In the genomic region with DNA sequence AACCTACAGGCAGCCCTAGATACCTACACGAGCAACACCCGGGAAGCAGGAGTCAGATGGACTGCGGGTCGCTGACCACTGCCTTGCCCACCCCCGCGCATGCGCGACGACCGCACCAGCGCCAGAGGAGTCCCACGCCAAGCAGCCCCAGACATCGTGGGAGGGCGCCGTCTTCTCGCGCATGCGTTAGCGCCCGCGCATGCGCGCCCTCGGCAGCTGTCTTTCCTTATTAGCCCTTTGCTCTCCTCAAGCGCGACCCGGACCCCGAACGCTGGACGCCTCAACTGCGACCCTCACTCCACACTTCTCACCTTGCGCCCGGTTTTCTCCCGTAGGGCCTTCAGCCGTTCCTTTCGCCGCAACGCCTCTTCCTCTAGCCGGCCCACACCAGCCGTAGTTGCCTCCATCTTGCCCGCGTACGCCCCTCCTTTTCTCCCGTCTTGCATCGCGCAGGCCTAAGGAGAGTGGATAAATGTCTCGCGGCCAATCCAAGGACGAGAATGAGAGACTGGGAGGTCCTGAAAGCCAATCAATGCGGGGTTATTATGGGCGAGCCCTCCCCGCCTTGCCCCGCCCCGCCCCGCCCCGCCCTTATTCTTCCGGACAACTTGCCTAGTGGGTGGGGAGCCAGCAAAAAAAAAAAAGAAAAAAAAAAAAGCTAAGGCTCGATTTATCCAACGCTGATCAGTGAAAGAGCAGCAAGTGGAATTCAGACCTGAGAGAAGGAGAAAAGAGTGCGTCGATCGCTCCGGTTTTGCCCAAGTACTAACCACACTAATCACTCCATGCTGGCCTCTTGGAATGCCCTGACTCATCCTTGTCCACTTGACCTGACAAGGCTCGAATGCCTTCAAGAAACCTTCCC, we compare ENCODE assay signal across 8 cellular contexts. TPM values are rescaled to one million over a fixed set of nuclear protein-coding genes. Genes with fewer than 3 reads are reported as not detected.
A peak's percentile ranks its signal among the peaks of the same experiment; 100 is the strongest.
DNase-seq lines count a peak whose midpoint lies in the region; ATAC-seq, FAIRE-seq and TF ChIP-seq lines count a peak whose summit lies in the region.

A gene (minus strand): TSS at position 420 of the 865 bp plus-strand sequence. CDS start 13 bp downstream, at position 407.

- intact Hi-C loops in breast epithelium (cut with DNase I; ENCODE audit: low total_unique reads), result no loop called here

- ATAC-seq in GM18867 (IDR thresholded peaks at IDR 0.05; ENCODE audit: unreplicated experiment) (peak; percentile 62), HG03103 (IDR thresholded peaks at IDR 0.05; ENCODE audit: low read depth, unreplicated experiment) (peak; percentile 49)

- H3K4me1 ChIP-seq in breast epithelium (peaks cover 1 to 10% of the 10 kb centered on the region in 2 donors), iPS-20b (ENCODE audit: insufficient read depth, low read length) (0 out of 2 replicates have a peak, but pooled peaks cover 7% of the 10 kb centered on the region)

- peak within 1 kb of the TSS; percentile 97 for H3K9ac ChIP-seq in iPS-20b (ENCODE audit: low read depth, low read length)

- no peak for TF ChIP-seq CTCF in VCaP (conservative IDR thresholded peaks at IDR 0.05)
- peak in 2 of 3 donors; percentile 9 to 45 for TF ChIP-seq CTCF in breast epithelium (IDR thresholded peaks at IDR 0.05)

- DNase-seq in NCI-H2196 (lab: John Stamatoyannopoulos, UW; ENCODE audit: unreplicated experiment) (peak; percentile 83), breast epithelium (ENCODE audit: low spot score in 2 of 2) (peak; percentile 91 to 98)

- H3K36me3 ChIP-seq in breast epithelium, result no peaks in the 10 kb centered on the region
- peaks cover 5% of the 10 kb centered on the region; the same call in 1 of the 2 replicates for H3K36me3 ChIP-seq in iPS-20b (ENCODE audit: insufficient read depth, low read depth, low read length)

- H3K4me3 ChIP-seq in breast epithelium (peak within 1 kb of the TSS; percentile 67 to 78 (median 77)), iPS-20b (ENCODE audit: low read length) (peak within 1 kb of the TSS; percentile 99), skin epidermis (peak within 1 kb of the TSS; percentile 46 to 90 (median 75))

- peak; percentile 67 for FAIRE-seq in A204.1 (lab: Jason Lieb, UNC)

- H3K27ac ChIP-seq in VCaP (peak within 1 kb of the TSS; percentile 91), breast epithelium (peak within 1 kb of the TSS; percentile 95), iPS-20b (ENCODE audit: low read length) (peak within 1 kb of the TSS; percentile 98), skin epidermis (peak within 1 kb of the TSS; percentile 77 to 98 (median 96))

- no peaks in the 10 kb centered on the region for H3K27me3 ChIP-seq in breast epithelium
- peaks cover 5% of the 10 kb centered on the region; the same call in 1 of the 2 replicates for H3K27me3 ChIP-seq in iPS-20b (ENCODE audit: insufficient read depth, low read length)

- peak; percentile 91 for TF ChIP-seq POLR2A in breast epithelium (IDR thresholded peaks at IDR 0.05)

- no peaks in the 10 kb centered on the region for H3K9me3 ChIP-seq in breast epithelium
- H3K9me3 ChIP-seq in iPS-20b (ENCODE audit: insufficient read depth, low read depth, low read length), result no peaks in the 10 kb centered on the region

RNA-seq across cellular contexts. Expression of the gene that starts here (rescaled TPM):
- 10 to 100 TPM; 27.0 to 50.2 (median 43.9) TPM for total RNA-seq in breast epithelium

Comparison
In these comparisons a context has a peak if more than half of its experiments do, and no peak if none do; other contexts are left out.
1. Peak in every context shown above with its lines: DNase-seq, ATAC-seq, H3K4me3 ChIP-seq and H3K27ac ChIP-seq.